Comparison of ENCODE assay signal across 9 cellular contexts in the genomic region with DNA sequence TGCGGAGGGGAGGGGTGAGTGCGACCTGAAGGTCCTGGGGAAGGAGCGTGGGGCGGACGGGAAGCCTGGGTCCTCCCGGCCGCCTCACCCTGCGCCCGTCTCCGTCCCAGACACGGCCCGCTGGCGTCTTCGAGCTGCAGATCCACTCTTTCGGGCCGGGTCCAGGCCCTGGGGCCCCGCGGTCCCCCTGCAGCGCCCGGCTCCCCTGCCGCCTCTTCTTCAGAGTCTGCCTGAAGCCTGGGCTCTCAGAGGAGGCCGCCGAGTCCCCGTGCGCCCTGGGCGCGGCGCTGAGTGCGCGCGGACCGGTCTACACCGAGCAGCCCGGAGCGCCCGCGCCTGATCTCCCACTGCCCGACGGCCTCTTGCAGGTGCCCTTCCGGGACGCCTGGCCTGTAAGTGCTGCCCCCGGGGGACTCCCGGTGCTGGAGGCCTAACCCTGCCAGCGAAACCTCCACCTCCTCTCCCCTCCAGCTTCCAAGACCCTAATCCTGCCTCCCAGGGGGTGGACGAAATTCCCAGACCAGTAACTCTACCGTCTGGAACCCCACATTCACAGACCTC. TPM values are rescaled to one million over a fixed set of nuclear protein-coding genes. Genes with fewer than 3 reads are reported as not detected.
DNase-seq lines count a peak whose midpoint lies in the region; ATAC-seq and TF ChIP-seq lines count a peak whose summit lies in the region.
"Had no signal": no experiment of that assay in that cellular context is flagged by ENCODE, and none has a peak within 500 bp of the region (broad histone marks: within the 10 kb centered on the region; RNA-seq: fewer than 3 reads in every experiment).

No MANE protein-coding gene starts in this region.

- H3K27me3 Mint-ChIP-seq in activated CD4-positive, alpha-beta T cell treated with anti-CD3 and anti-CD28 coated beads, Interleukin-2, amount 10 ng/mL, durations not matched to agents 24 days and 14 days: peaks cover 60% of the 10 kb centered on the region

- no peaks in the 10 kb centered on the region for H3K79me2 ChIP-seq in PC-3 (ENCODE audit: low read length)

- H3K4me2 ChIP-seq in PC-3 (ENCODE audit: low read length): peak overlapping the region; percentile 95

- H3K27ac ChIP-seq in PC-3 (ENCODE audit: low read length): no peak overlapping the region

- ATAC-seq in PC-3: no peak

- H3F3A ChIP-seq in PC-3 (ENCODE audit: low read length, unreplicated experiment): no peaks in the 10 kb centered on the region

- no peak for TF ChIP-seq CTCF in PC-3 (conservative IDR thresholded peaks at IDR 0.05; ENCODE audit: low read depth, low read length)

- POLR2A ChIA-PET in PC-3 (lab: Charles Lee; ENCODE audit: unreplicated experiment): no interaction called here

- H3K4me1 Mint-ChIP-seq in activated CD4-positive, alpha-beta T cell treated with anti-CD3 and anti-CD28 coated beads, Interleukin-2, amount 10 ng/mL, durations not matched to agents 24 days and 14 days: peaks cover 22% of the 10 kb centered on the region

- H4K20me1 ChIP-seq in PC-3 (ENCODE audit: low read length): no peaks in the 10 kb centered on the region

- H3K27me3 ChIP-seq in PC-3 (ENCODE audit: low read length): no peaks in the 10 kb centered on the region

- CTCF ChIA-PET in PC-3 (lab: Charles Lee): interaction anchor here (0.5 to 0.7 kb wide), 3 partner anchors 12 to 41 kb away, joined by 3 to 5 read pairs (median 4); a partner anchor contains a TSS

- no peaks in the 10 kb centered on the region for H3K9me3 ChIP-seq in PC-3 (ENCODE audit: low read length)

- H3K4me3 Mint-ChIP-seq in activated CD4-positive, alpha-beta T cell treated with anti-CD3 and anti-CD28 coated beads, Interleukin-2, amount 10 ng/mL, durations not matched to agents 24 days and 14 days: peak overlapping the region; percentile 43

- no peaks in the 10 kb centered on the region for H3K9me2 ChIP-seq in PC-3 (replicated peaks; ENCODE audit: low read length)

- no peak overlapping the region for H3K27ac Mint-ChIP-seq in activated CD4-positive, alpha-beta T cell treated with anti-CD3 and anti-CD28 coated beads, Interleukin-2, amount 10 ng/mL, durations not matched to agents 24 days and 14 days

- no peak for TF ChIP-seq POLR2A in erythroblast (IDR thresholded peaks at IDR 0.05; ENCODE audit: low read length)

- H3K9me3 Mint-ChIP-seq in activated CD4-positive, alpha-beta T cell treated with anti-CD3 and anti-CD28 coated beads, Interleukin-2, amount 10 ng/mL, durations not matched to agents 24 days and 14 days: no peaks in the 10 kb centered on the region

- H3K4me1 ChIP-seq in PC-3 (ENCODE audit: insufficient read depth, low read length): peaks cover 7% of the 10 kb centered on the region

- peak overlapping the region; percentile 98; the same call in 1 of the 2 replicates for H2AFZ ChIP-seq in PC-3 (ENCODE audit: low read length)

- peak; percentile 65 for DNase-seq in activated CD4-positive, alpha-beta T cell treated with anti-CD3 and anti-CD28 coated beads, Interleukin-2, amount 10 ng/mL, durations not matched to agents 24 days and 14 days
- no peak for DNase-seq in activated CD4-positive, alpha-beta T cell treated with anti-CD3 and anti-CD28 coated beads for 4 hours
- no peak for DNase-seq in PC-3
- peak; percentile 22 to 42 for DNase-seq in erythroblast (lab: John Stamatoyannopoulos, UW)
- DNase-seq in stimulated activated CD8-positive, alpha-beta memory T cell treated with anti-CD3 and anti-CD28 coated beads, Interleukin-4, amount 100 ng/mL, for 48 hours: peak; percentile 41
- DNase-seq in kidney tubule cell (ENCODE audit: low spot score): no peak
- DNase-seq in NCI-H226: no peak
- DNase-seq in mucosa of gallbladder (ENCODE audit: low spot score): no peak

- BruUV-seq in PC-3 (replicated peaks; lab: Mats Ljungman, UMichigan): no TSS peak

- H3K36me3 ChIP-seq in PC-3 (ENCODE audit: low read depth, low read length): no peaks in the 10 kb centered on the region

- no peak overlapping the region for H3K9ac ChIP-seq in PC-3 (ENCODE audit: low read length)

- H3K4me3 ChIP-seq in PC-3 (ENCODE audit: low read length): 0 out of 2 replicates have a peak overlapping the region, but pooled peaks have one; percentile 21

- peaks cover 2% of the 10 kb centered on the region for H3K36me3 Mint-ChIP-seq in activated CD4-positive, alpha-beta T cell treated with anti-CD3 and anti-CD28 coated beads, Interleukin-2, amount 10 ng/mL, durations not matched to agents 24 days and 14 days (ENCODE audit: low read depth)

- intact Hi-C loops in activated CD4-positive, alpha-beta T cell treated with anti-CD3 and anti-CD28 coated beads, Interleukin-2, amount 10 ng/mL, durations not matched to agents 24 days and 14 days (cut with micrococcal nuclease): no loop called here
- intact Hi-C loops in PC-3 (cut with micrococcal nuclease): loop anchor here (5.0 kb wide), 1 partner anchor 33 kb away; a partner anchor contains a TSS

RNA-seq across cellular contexts. Expression of a gene that starts 0.4 kb away (rescaled TPM):
- total RNA-seq in activated CD4-positive, alpha-beta T cell treated with anti-CD3 and anti-CD28 coated beads, Interleukin-2, amount 10 ng/mL, durations not matched to agents 24 days and 14 days: 2.2 TPM in 2 replicates
- 7.2 and 8.7 TPM in 2 replicates for total RNA-seq in PC-3 (2014; rRNA removed)
- not detected for total RNA-seq in mucosa of gallbladder

RNA-seq across cellular contexts. Expression of a gene that starts 15.8 kb away (rescaled TPM):
- not detected in 2 replicates for total RNA-seq in activated CD4-positive, alpha-beta T cell treated with anti-CD3 and anti-CD28 coated beads, Interleukin-2, amount 10 ng/mL, durations not matched to agents 24 days and 14 days
- not detected in 2 replicates for total RNA-seq in PC-3 (2014; rRNA removed)
- not detected for total RNA-seq in mucosa of gallbladder
- total RNA-seq: NCI-H460 had no signal

RNA-seq across cellular contexts. Expression of a gene that starts 18.5 kb away (rescaled TPM):
- total RNA-seq in activated CD4-positive, alpha-beta T cell treated with anti-CD3 and anti-CD28 coated beads, Interleukin-2, amount 10 ng/mL, durations not matched to agents 24 days and 14 days: 141 and 143 TPM in 2 replicates
- total RNA-seq in PC-3 (2014; rRNA removed) (97.2 and 123 TPM in 2 replicates), mucosa of gallbladder (53.3 TPM)

RNA-seq across cellular contexts. Expression of a gene that starts 33.5 kb away (rescaled TPM):
- 3.4 and 3.6 TPM in 2 replicates for total RNA-seq in activated CD4-positive, alpha-beta T cell treated with anti-CD3 and anti-CD28 coated beads, Interleukin-2, amount 10 ng/mL, durations not matched to agents 24 days and 14 days
- 2.1 and 3.5 TPM in 2 replicates for total RNA-seq in PC-3 (2014; rRNA removed)
- 2.6 TPM for total RNA-seq in mucosa of gallbladder

RNA-seq across cellular contexts. Expression of a gene that starts 40.8 kb away (rescaled TPM):
- total RNA-seq in activated CD4-positive, alpha-beta T cell treated with anti-CD3 and anti-CD28 coated beads, Interleukin-2, amount 10 ng/mL, durations not matched to agents 24 days and 14 days: 17.2 and 17.6 TPM in 2 replicates
- 11.3 and 22.9 TPM in 2 replicates for total RNA-seq in PC-3 (2014; rRNA removed)
- 15.0 TPM for total RNA-seq in mucosa of gallbladder

Comparison
In these comparisons a context has a peak if more than half of its experiments do, and no peak if none do; other contexts are left out.
1. DNase-seq: peak in activated CD4-positive, alpha-beta T cell treated with anti-CD3 and anti-CD28 coated beads, Interleukin-2, amount 10 ng/mL, durations not matched to agents 24 days and 14 days (single experiment), erythroblast (2 of 2) and stimulated activated CD8-positive, alpha-beta memory T cell treated with anti-CD3 and anti-CD28 coated beads, Interleukin-4, amount 100 ng/mL, for 48 hours (single experiment); none in activated CD4-positive, alpha-beta T cell treated with anti-CD3 and anti-CD28 coated beads for 4 hours (0 of 2), PC-3 (single experiment), kidney tubule cell (single experiment), NCI-H226 (single experiment) and mucosa of gallbladder (single experiment).